Comparison of ENCODE assay signal across 1 cellular context in genomic region chr6:15358579-15359327, GRCh38.
TF ChIP-seq lines count a peak whose summit lies in the region.

No MANE protein-coding gene starts in this region.

TF ChIP-seq in SK-N-SH treated with all-trans-retinoic acid at 6 μM for 48 hours, 23 proteins besides CTCF, POLR2A, EP300 and RAD21 (continued from another document):
- no peak for TF ChIP-seq PATZ1 (CRISPR knock-in tag; IDR thresholded peaks at IDR 0.05; ENCODE audit: borderline replicate concordance)
- no peak for TF ChIP-seq TCF4 (CRISPR knock-in tag; IDR thresholded peaks at IDR 0.05; ENCODE audit: borderline replicate concordance)
